Comparison of ENCODE assay signal across 8 cellular contexts in genomic region chr14:50320279-50320678, GRCh38. TPM values are rescaled to one million over a fixed set of nuclear protein-coding genes. Genes with fewer than 3 reads are reported as not detected.
DNase-seq lines count a peak whose midpoint lies in the region; ATAC-seq and TF ChIP-seq lines count a peak whose summit lies in the region.

No MANE protein-coding gene starts in this region.

- DNase-seq in cardiac fibroblast (ENCODE audit: low read depth in 2 of 2) (peak; percentile 60 to 84), omental fat pad (ENCODE audit: low spot score) (no peak), NCI-H526 treated with DMSO at 0.1 percent for 48 hours (lab: John Stamatoyannopoulos, UW) (no peak), ecto neural progenitor cell (ENCODE audit: low spot score) (no peak), C1 segment of cervical spinal cord (lab: John Stamatoyannopoulos, UW) (no peak)
- DNase-seq in activated T-helper 1 cell treated with anti-CD3 and anti-CD28 coated beads, Interleukin-12 subunit alpha, Interleukin-12 subunit beta, Interleukin-2, Interleukin-4 antibody, amounts not matched to agents 30 ng/mL and 10 ng/mL and 1 ng/mL, durations not matched to agents 14 hours and 24 hours and 36 hours (ENCODE audit: low spot score) = no peak

- intact Hi-C loops in activated T-helper 1 cell treated with anti-CD3 and anti-CD28 coated beads, Interleukin-12 subunit alpha, Interleukin-12 subunit beta, Interleukin-2, Interleukin-4 antibody, amounts not matched to agents 30 ng/mL and 10 ng/mL and 1 ng/mL, durations not matched to agents 14 hours and 24 hours and 36 hours (cut with micrococcal nuclease) = loop anchor here (1.0 to 5.0 kb wide), 7 partner anchors 43 to 541 kb away; partner anchors contain the start of gene CDKL1

- no peaks in the 10 kb centered on the region for H3K9me3 Mint-ChIP-seq in activated T-helper 1 cell treated with anti-CD3 and anti-CD28 coated beads, Interleukin-12 subunit alpha, Interleukin-12 subunit beta, Interleukin-2, Interleukin-4 antibody, amounts not matched to agents 30 ng/mL and 10 ng/mL and 1 ng/mL, durations not matched to agents 14 hours and 24 hours and 36 hours

- peak overlapping the region in 1 of 2 donors; percentile 6 for H3K4me3 ChIP-seq in cardiac fibroblast (replicated peaks in 1 of 2; ENCODE audit: low read depth in 2 of 2, low read length in 2 of 2)

- no peak overlapping the region for H3K27ac Mint-ChIP-seq in activated T-helper 1 cell treated with anti-CD3 and anti-CD28 coated beads, Interleukin-12 subunit alpha, Interleukin-12 subunit beta, Interleukin-2, Interleukin-4 antibody, amounts not matched to agents 30 ng/mL and 10 ng/mL and 1 ng/mL, durations not matched to agents 14 hours and 24 hours and 36 hours

- ATAC-seq in GM18505 (IDR thresholded peaks at IDR 0.05; ENCODE audit: unreplicated experiment) = peak; percentile 39
- peak; percentile 36 for ATAC-seq in HG02759 (IDR thresholded peaks at IDR 0.05; ENCODE audit: unreplicated experiment)
- peak; percentile 75 for ATAC-seq in omental fat pad (ENCODE audit: low FRiP score)

- H3K36me3 Mint-ChIP-seq in activated T-helper 1 cell treated with anti-CD3 and anti-CD28 coated beads, Interleukin-12 subunit alpha, Interleukin-12 subunit beta, Interleukin-2, Interleukin-4 antibody, amounts not matched to agents 30 ng/mL and 10 ng/mL and 1 ng/mL, durations not matched to agents 14 hours and 24 hours and 36 hours (ENCODE audit: low read depth) = peaks cover 7% of the 10 kb centered on the region

- H3K27me3 Mint-ChIP-seq in activated T-helper 1 cell treated with anti-CD3 and anti-CD28 coated beads, Interleukin-12 subunit alpha, Interleukin-12 subunit beta, Interleukin-2, Interleukin-4 antibody, amounts not matched to agents 30 ng/mL and 10 ng/mL and 1 ng/mL, durations not matched to agents 14 hours and 24 hours and 36 hours (ENCODE audit: insufficient read depth) = no peaks in the 10 kb centered on the region

- no peak overlapping the region for H3K4me3 Mint-ChIP-seq in activated T-helper 1 cell treated with anti-CD3 and anti-CD28 coated beads, Interleukin-12 subunit alpha, Interleukin-12 subunit beta, Interleukin-2, Interleukin-4 antibody, amounts not matched to agents 30 ng/mL and 10 ng/mL and 1 ng/mL, durations not matched to agents 14 hours and 24 hours and 36 hours

- peaks cover 21% of the 10 kb centered on the region for H3K4me1 Mint-ChIP-seq in activated T-helper 1 cell treated with anti-CD3 and anti-CD28 coated beads, Interleukin-12 subunit alpha, Interleukin-12 subunit beta, Interleukin-2, Interleukin-4 antibody, amounts not matched to agents 30 ng/mL and 10 ng/mL and 1 ng/mL, durations not matched to agents 14 hours and 24 hours and 36 hours (ENCODE audit: low read depth)

- TF ChIP-seq CTCF in cardiac fibroblast (IDR thresholded peaks at IDR 0.05; ENCODE audit: low read depth, low read length) = no peak
- TF ChIP-seq CTCF in omental fat pad (IDR thresholded peaks at IDR 0.05) = no peak

- no peak for TF ChIP-seq POLR2A in GM18505 (IDR thresholded peaks at IDR 0.05; ENCODE audit: borderline replicate concordance, extremely low read depth, insufficient read depth, insufficient read length)

RNA-seq across cellular contexts. Expression of gene DMAC2L, which starts 8.2 kb away (rescaled TPM):
- 10 to 100 TPM; 16.5 to 19.1 (median 17.4) TPM for total RNA-seq in omental fat pad
- total RNA-seq in activated T-helper 1 cell treated with anti-CD3 and anti-CD28 coated beads, Interleukin-12 subunit alpha, Interleukin-12 subunit beta, Interleukin-2, Interleukin-4 antibody, amounts not matched to agents 30 ng/mL and 10 ng/mL and 1 ng/mL, durations not matched to agents 14 hours and 24 hours and 36 hours = 14.4 and 17.9 TPM in 2 replicates

RNA-seq across cellular contexts. Expression of gene L2HGDH, which starts 8.2 kb away (rescaled TPM):
- 1 to 10 TPM; 2.3 to 6.2 (median 4.5) TPM for total RNA-seq in omental fat pad
- total RNA-seq in activated T-helper 1 cell treated with anti-CD3 and anti-CD28 coated beads, Interleukin-12 subunit alpha, Interleukin-12 subunit beta, Interleukin-2, Interleukin-4 antibody, amounts not matched to agents 30 ng/mL and 10 ng/mL and 1 ng/mL, durations not matched to agents 14 hours and 24 hours and 36 hours = 14.7 and 16.2 TPM in 2 replicates

Comparison
In these comparisons a context has a peak if more than half of its experiments do, and no peak if none do; other contexts are left out.
1. DNase-seq: peak in cardiac fibroblast (2 of 2); none in omental fat pad (single experiment), activated T-helper 1 cell treated with anti-CD3 and anti-CD28 coated beads, Interleukin-12 subunit alpha, Interleukin-12 subunit beta, Interleukin-2, Interleukin-4 antibody, amounts not matched to agents 30 ng/mL and 10 ng/mL and 1 ng/mL, durations not matched to agents 14 hours and 24 hours and 36 hours (single experiment), NCI-H526 treated with DMSO at 0.1 percent for 48 hours (single experiment), ecto neural progenitor cell (single experiment) and C1 segment of cervical spinal cord (0 of 14).
2. Peak in every context shown above with its lines, with median percentiles within 50 percentile points of each other: ATAC-seq.